ENCODE assay signal across 8 cellular contexts in genomic region chr22:33921576-33922181, GRCh38. TPM values are rescaled to one million over a fixed set of nuclear protein-coding genes. Genes with fewer than 3 reads are reported as not detected.
A peak's percentile ranks its signal among the peaks of the same experiment; 100 is the strongest.
DNase-seq lines count a peak whose midpoint lies in the region; ATAC-seq and TF ChIP-seq lines count a peak whose summit lies in the region.

No MANE protein-coding gene starts in this region.

- CTCF ChIA-PET in activated CD4-positive, alpha-beta memory T cell treated with anti-CD3 and anti-CD28 coated beads for 36 hours (lab: Charles Lee) = interaction anchor here (0.7 kb wide), 1 partner anchor 71 kb away, joined by 3 read pairs; no protein-coding TSS in a partner anchor

- no peak for TF ChIP-seq POLR2A in suprapubic skin (IDR thresholded peaks at IDR 0.05)

- peak overlapping the region; percentile 72 to 82 for H3K27ac ChIP-seq in esophagus (ENCODE audit: low read depth in 2 of 2, low read length in 1 of 2)
- peak overlapping the region; percentile 80 for H3K27ac ChIP-seq in suprapubic skin

- H3K9me3 Mint-ChIP-seq in CD14-positive monocyte = peaks cover 4 to 32% (median 28%) of the 10 kb centered on the region in 7 donors
- no peaks in the 10 kb centered on the region for H3K9me3 Mint-ChIP-seq in activated CD4-positive, alpha-beta memory T cell treated with anti-CD3 and anti-CD28 coated beads for 36 hours
- H3K9me3 Mint-ChIP-seq in mesothelial cell of epicardium = no peaks in the 10 kb centered on the region

- H3K36me3 Mint-ChIP-seq in CD14-positive monocyte (peaks cover 5 to 12% of the 10 kb centered on the region in 2 donors), mesothelial cell of epicardium (no peaks in the 10 kb centered on the region)
- peaks cover 1% of the 10 kb centered on the region for H3K36me3 Mint-ChIP-seq in activated CD4-positive, alpha-beta memory T cell treated with anti-CD3 and anti-CD28 coated beads for 36 hours

- TF ChIP-seq CTCF in CD14-positive monocyte (IDR thresholded peaks at IDR 0.05) = no peak
- no peak for TF ChIP-seq CTCF in mesothelial cell of epicardium (IDR thresholded peaks at IDR 0.05; ENCODE audit: unreplicated experiment)
- no peak for TF ChIP-seq CTCF in suprapubic skin (IDR thresholded peaks at IDR 0.05)

- POLR2A ChIA-PET in activated CD4-positive, alpha-beta memory T cell treated with anti-CD3 and anti-CD28 coated beads for 36 hours (lab: Charles Lee) = no interaction called here

- intact Hi-C loops in CD14-positive monocyte (cut with micrococcal nuclease) = no loop called here
- intact Hi-C loops in activated CD4-positive, alpha-beta memory T cell treated with anti-CD3 and anti-CD28 coated beads for 36 hours (cut with micrococcal nuclease) = loop anchor here (2.0 to 5.0 kb wide), 2 partner anchors 189 to 619 kb away; no protein-coding TSS in a partner anchor

- H3K36me3 ChIP-seq in esophagus (ENCODE audit: control insufficient read depth in 2 of 2, insufficient read depth in 2 of 2, low read length in 1 of 2) (no peaks in the 10 kb centered on the region), suprapubic skin (no peaks in the 10 kb centered on the region)

- H3K4me3 ChIP-seq in Jurkat, Clone E6-1 (ENCODE audit: low read length) = peak overlapping the region; percentile 58
- H3K4me3 ChIP-seq in esophagus (ENCODE audit: low read depth in 1 of 2, low read length in 2 of 2) = peak overlapping the region; percentile 58 to 59
- H3K4me3 ChIP-seq in suprapubic skin = peak overlapping the region; percentile 90

- H3K27me3 Mint-ChIP-seq in CD14-positive monocyte (ENCODE audit: low read depth in 3 of 3) = peaks cover 53 to 80% (median 64%) of the 10 kb centered on the region in 3 donors
- peaks cover 54% of the 10 kb centered on the region for H3K27me3 Mint-ChIP-seq in activated CD4-positive, alpha-beta memory T cell treated with anti-CD3 and anti-CD28 coated beads for 36 hours
- H3K27me3 Mint-ChIP-seq in mesothelial cell of epicardium (ENCODE audit: low read depth) = peaks cover 39% of the 10 kb centered on the region

- H3K9me3 ChIP-seq in esophagus (ENCODE audit: control insufficient read depth in 2 of 2, insufficient read depth in 1 of 2, low read depth in 1 of 2, low read length in 1 of 2) (no peaks in the 10 kb centered on the region), suprapubic skin (no peaks in the 10 kb centered on the region)

- H3K4me3 Mint-ChIP-seq in CD14-positive monocyte (peak overlapping the region; percentile 53 to 93), mesothelial cell of epicardium (peak overlapping the region; percentile 94)
- H3K4me3 Mint-ChIP-seq in activated CD4-positive, alpha-beta memory T cell treated with anti-CD3 and anti-CD28 coated beads for 36 hours = peak overlapping the region; percentile 62

- DNase-seq in CD14-positive monocyte (ENCODE audit: low spot score) (no peak), mesothelial cell of epicardium (ENCODE audit: low spot score in 2 of 2, unreplicated experiment in 2 of 2) (peak; percentile 53 to 76), suprapubic skin (ENCODE audit: low spot score in 2 of 2) (peak; percentile 82 to 84)
- no peak for DNase-seq in Jurkat, Clone E6-1 (ENCODE audit: low read depth, low spot score)
- peak; percentile 29 for DNase-seq in activated CD4-positive, alpha-beta memory T cell treated with anti-CD3 and anti-CD28 coated beads for 36 hours

- TF ChIP-seq EP300 in suprapubic skin (IDR thresholded peaks at IDR 0.05) = no peak

- 2 to 3% methylated on average over 27 to 37 of the region's 37 CpGs for WGBS in esophagus, 2 donors
- WGBS in suprapubic skin = under 1% methylated on average over 22 of the region's 37 CpGs

- no peak overlapping the region for H3K27ac Mint-ChIP-seq in CD14-positive monocyte
- H3K27ac Mint-ChIP-seq in activated CD4-positive, alpha-beta memory T cell treated with anti-CD3 and anti-CD28 coated beads for 36 hours = no peak overlapping the region
- H3K27ac Mint-ChIP-seq in mesothelial cell of epicardium = peak overlapping the region; percentile 94

- H3K4me1 Mint-ChIP-seq in CD14-positive monocyte (peaks cover 16% of the 10 kb centered on the region), mesothelial cell of epicardium (peaks cover 35% of the 10 kb centered on the region)
- peaks cover 16% of the 10 kb centered on the region for H3K4me1 Mint-ChIP-seq in activated CD4-positive, alpha-beta memory T cell treated with anti-CD3 and anti-CD28 coated beads for 36 hours (ENCODE audit: low read depth)

- peaks cover 3 to 5% of the 10 kb centered on the region in 2 donors for H3K4me1 ChIP-seq in esophagus (ENCODE audit: control insufficient read depth in 2 of 2, insufficient read depth in 2 of 2, low read length in 1 of 2)
- peaks cover 38% of the 10 kb centered on the region for H3K4me1 ChIP-seq in suprapubic skin

- ATAC-seq in HG03469 (IDR thresholded peaks at IDR 0.05; ENCODE audit: unreplicated experiment) = no peak
- ATAC-seq in HG03520 (IDR thresholded peaks at IDR 0.05; ENCODE audit: unreplicated experiment) = no peak

- no peaks in the 10 kb centered on the region for H3K27me3 ChIP-seq in esophagus (ENCODE audit: control insufficient read depth in 1 of 2, insufficient read depth in 2 of 2, low read length in 2 of 2)
- no peaks in the 10 kb centered on the region for H3K27me3 ChIP-seq in suprapubic skin

RNA-seq across cellular contexts. Expression of gene LARGE1, which starts 1.4 kb away (rescaled TPM):
- polyA plus RNA-seq in CD14-positive monocyte = under 1 TPM in 1 of 2 donors, not detected in 1; 0.05 TPM
- polyA plus RNA-seq in Jurkat, Clone E6-1 (2012; ENCODE audit: insufficient read depth, insufficient read length) = not detected
- total RNA-seq in activated CD4-positive, alpha-beta memory T cell treated with anti-CD3 and anti-CD28 coated beads for 36 hours = 1 to 10 TPM in 1 of 2 experiments, under 1 TPM in 1; 0.81 to 2.0 TPM
- polyA plus RNA-seq in esophagus = 1 to 10 TPM; 2.0 to 2.5 TPM
- 29.8 to 35.7 TPM (median 32.3 TPM) in 3 replicates for total RNA-seq in mesothelial cell of epicardium
- total RNA-seq in suprapubic skin = 10 to 100 TPM; 12.1 to 41.6 (median 21.1) TPM

Comparison
In these comparisons a context has a peak if more than half of its experiments do, and no peak if none do; other contexts are left out.
1. DNase-seq: peak in activated CD4-positive, alpha-beta memory T cell treated with anti-CD3 and anti-CD28 coated beads for 36 hours (single experiment), mesothelial cell of epicardium (2 of 2) and suprapubic skin (2 of 2); none in CD14-positive monocyte (single experiment) and Jurkat, Clone E6-1 (single experiment).
2. RNA of gene LARGE1, which starts 1.4 kb away (total RNA-seq): 29.8 to 35.7 TPM in mesothelial cell of epicardium and 12.1 to 41.6 TPM in suprapubic skin; 0.81 to 2.0 TPM in activated CD4-positive, alpha-beta memory T cell treated with anti-CD3 and anti-CD28 coated beads for 36 hours; every median in the first group is over 4 times any median in the second.
3. Peak in every context shown above with its lines, with median percentiles within 50 percentile points of each other: H3K4me3 Mint-ChIP-seq and H3K4me3 ChIP-seq.